9 cellular contexts compared by ENCODE assay signal in genomic region chr9:35914307-35914807, GRCh38. TPM values are rescaled to one million over a fixed set of nuclear protein-coding genes. Genes with fewer than 3 reads are reported as not detected.
DNase-seq lines count a peak whose midpoint lies in the region; ATAC-seq and TF ChIP-seq lines count a peak whose summit lies in the region.
"Had no signal": no experiment of that assay in that cellular context is flagged by ENCODE, and none has a peak within 500 bp of the region (broad histone marks: within the 10 kb centered on the region; RNA-seq: fewer than 3 reads in every experiment).

No MANE protein-coding gene starts in this region.

- H3K4me1 Mint-ChIP-seq in activated CD8-positive, alpha-beta T cell treated with anti-CD3 and anti-CD28 coated beads for 36 hours (ENCODE audit: low read depth) = peaks cover 29% of the 10 kb centered on the region
- H3K4me1 Mint-ChIP-seq in type B pancreatic cell (ENCODE audit: unreplicated experiment) = peaks cover 6% of the 10 kb centered on the region

- DNase-seq in GM23248 (peak; percentile 61), left ventricle myocardium inferior (peak; percentile 84), substantia nigra (lab: John Stamatoyannopoulos, UW) (no peak), type B pancreatic cell (ENCODE audit: extremely low spot score, unreplicated experiment) (no peak)
- DNase-seq in activated CD8-positive, alpha-beta T cell treated with anti-CD3 and anti-CD28 coated beads for 36 hours = peak; percentile 31

- H3K4me3 ChIP-seq in GM23248 = no peak overlapping the region
- H3K4me3 ChIP-seq in left ventricle myocardium inferior = no peak overlapping the region
- no peak overlapping the region for H3K4me3 ChIP-seq in skeletal muscle tissue (ENCODE audit: low read length in 3 of 3)

- in situ Hi-C loops in GM23248 (cut with MboI) = no loop called here

- no peaks in the 10 kb centered on the region for H3K36me3 Mint-ChIP-seq in activated CD8-positive, alpha-beta T cell treated with anti-CD3 and anti-CD28 coated beads for 36 hours (ENCODE audit: low read depth)
- no peaks in the 10 kb centered on the region for H3K36me3 Mint-ChIP-seq in type B pancreatic cell

- no peaks in the 10 kb centered on the region for H3K9me3 Mint-ChIP-seq in activated CD8-positive, alpha-beta T cell treated with anti-CD3 and anti-CD28 coated beads for 36 hours
- H3K9me3 Mint-ChIP-seq in type B pancreatic cell = no peaks in the 10 kb centered on the region
- H3K9me3 Mint-ChIP-seq: activated T-helper 1 cell treated with anti-CD3 and anti-CD28 coated beads, Interleukin-12 subunit alpha, Interleukin-12 subunit beta, Interleukin-2, Interleukin-4 antibody, amounts not matched to agents 30 ng/mL and 10 ng/mL and 1 ng/mL, durations not matched to agents 14 hours and 24 hours and 36 hours had no signal

- no peak overlapping the region for H3K4me3 Mint-ChIP-seq in activated CD8-positive, alpha-beta T cell treated with anti-CD3 and anti-CD28 coated beads for 36 hours
- no peak overlapping the region for H3K4me3 Mint-ChIP-seq in type B pancreatic cell
- H3K4me3 Mint-ChIP-seq: activated T-helper 1 cell treated with anti-CD3 and anti-CD28 coated beads, Interleukin-12 subunit alpha, Interleukin-12 subunit beta, Interleukin-2, Interleukin-4 antibody, amounts not matched to agents 30 ng/mL and 10 ng/mL and 1 ng/mL, durations not matched to agents 14 hours and 24 hours and 36 hours had no signal

- H3F3A ChIP-seq in GM23248 (ENCODE audit: insufficient read depth) = peaks cover 13% of the 10 kb centered on the region

- H3K36me3 ChIP-seq in GM23248 (ENCODE audit: low read depth) (no peaks in the 10 kb centered on the region), left ventricle myocardium inferior (no peaks in the 10 kb centered on the region), skeletal muscle tissue (ENCODE audit: control insufficient read depth in 3 of 3, insufficient read depth in 3 of 3, low read length in 3 of 3) (peaks cover 0 to 2% (median 0%) of the 10 kb centered on the region in 3 donors)

- H3K4me2 ChIP-seq in GM23248 (ENCODE audit: unreplicated experiment) = no peak overlapping the region

- no peaks in the 10 kb centered on the region for H4K20me1 ChIP-seq in GM23248 (ENCODE audit: insufficient read depth)

- H3K27me3 ChIP-seq in GM23248 (replicated peaks; ENCODE audit: insufficient read depth) (no peaks in the 10 kb centered on the region), left ventricle myocardium inferior (ENCODE audit: low read depth) (no peaks in the 10 kb centered on the region), skeletal muscle tissue (ENCODE audit: control insufficient read depth in 3 of 3, insufficient read depth in 3 of 3, low read length in 3 of 3) (no peaks in the 10 kb centered on the region)

- H3K4me1 ChIP-seq in GM23248 (ENCODE audit: insufficient read depth) (peaks cover 4% of the 10 kb centered on the region; the same call in 1 of the 2 replicates), left ventricle myocardium inferior (peaks cover 88% of the 10 kb centered on the region), skeletal muscle tissue (ENCODE audit: control insufficient read depth in 3 of 3, insufficient read depth in 3 of 3, low read length in 3 of 3) (peaks cover 15 to 39% (median 28%) of the 10 kb centered on the region in 3 donors)

- peak; percentile 41 for ATAC-seq in activated CD8-positive, alpha-beta T cell treated with anti-CD3 and anti-CD28 coated beads for 36 hours
- ATAC-seq in HG02840 (IDR thresholded peaks at IDR 0.05; ENCODE audit: low FRiP score, unreplicated experiment) (no peak), GM21515 (IDR thresholded peaks at IDR 0.05; ENCODE audit: unreplicated experiment) (no peak)

- CTCF ChIA-PET in activated CD8-positive, alpha-beta T cell treated with anti-CD3 and anti-CD28 coated beads for 36 hours (lab: Charles Lee) = interaction anchor here (2.1 kb wide), 1 partner anchor 11 kb away, joined by 8 read pairs; no protein-coding TSS in a partner anchor

- H3K9me3 ChIP-seq in GM23248 (ENCODE audit: low read depth) (no peaks in the 10 kb centered on the region), left ventricle myocardium inferior (replicated peaks) (no peaks in the 10 kb centered on the region), skeletal muscle tissue (ENCODE audit: control insufficient read depth in 3 of 3, low read length in 3 of 3) (no peaks in the 10 kb centered on the region)

- no peaks in the 10 kb centered on the region for H3K79me2 ChIP-seq in GM23248 (ENCODE audit: insufficient read depth)

- H3K27ac ChIP-seq in GM23248 (no peak overlapping the region), left ventricle myocardium inferior (replicated peaks) (peak overlapping the region; percentile 89), skeletal muscle tissue (ENCODE audit: low read depth, low read length) (peak overlapping the region; percentile 20), substantia nigra (ENCODE audit: low read depth, low read length, poor library complexity, severe bottlenecking) (no peak overlapping the region)

- no peak overlapping the region for H3K27ac Mint-ChIP-seq in activated CD8-positive, alpha-beta T cell treated with anti-CD3 and anti-CD28 coated beads for 36 hours
- no peak overlapping the region for H3K27ac Mint-ChIP-seq in type B pancreatic cell
- H3K27ac Mint-ChIP-seq: activated T-helper 1 cell treated with anti-CD3 and anti-CD28 coated beads, Interleukin-12 subunit alpha, Interleukin-12 subunit beta, Interleukin-2, Interleukin-4 antibody, amounts not matched to agents 30 ng/mL and 10 ng/mL and 1 ng/mL, durations not matched to agents 14 hours and 24 hours and 36 hours had no signal

- WGBS in GM23248 (ENCODE audit: low coverage in 1 of 2, low lambda C conversion rate in 2 of 2, missing lambda C conversion rate in 2 of 2), 2 experiments = 47 to 52% methylated on average over 9 of the region's 9 CpGs

- H3K9me2 ChIP-seq in GM23248 (ENCODE audit: insufficient read depth) = no peaks in the 10 kb centered on the region

- intact Hi-C loops in activated CD8-positive, alpha-beta T cell treated with anti-CD3 and anti-CD28 coated beads for 36 hours (cut with micrococcal nuclease) = no loop called here
- intact Hi-C loops in left ventricle myocardium inferior (cut with micrococcal nuclease) = no loop called here

- H3K9ac ChIP-seq in GM23248 (no peak overlapping the region), skeletal muscle tissue (ENCODE audit: low read depth in 1 of 3, low read length in 3 of 3) (no peak overlapping the region)

- H3K27me3 Mint-ChIP-seq in activated CD8-positive, alpha-beta T cell treated with anti-CD3 and anti-CD28 coated beads for 36 hours = no peaks in the 10 kb centered on the region
- H3K27me3 Mint-ChIP-seq in type B pancreatic cell = no peaks in the 10 kb centered on the region

- peak overlapping the region; percentile 46 for H2AFZ ChIP-seq in GM23248

- TF ChIP-seq CTCF in activated CD8-positive, alpha-beta T cell treated with anti-CD3 and anti-CD28 coated beads for 36 hours (IDR thresholded peaks at IDR 0.05) = no peak
- no peak for TF ChIP-seq CTCF in left ventricle myocardium inferior (IDR thresholded peaks at IDR 0.05; ENCODE audit: borderline replicate concordance)
- no peak for TF ChIP-seq CTCF in type B pancreatic cell (conservative IDR thresholded peaks at IDR 0.05)

- POLR2A ChIA-PET in activated CD8-positive, alpha-beta T cell treated with anti-CD3 and anti-CD28 coated beads for 36 hours (lab: Charles Lee) = no interaction called here

RNA-seq across cellular contexts. Expression of gene SPAAR, which starts 5.1 kb away (rescaled TPM):
- total RNA-seq in GM23248 (2014; rRNA removed; shearing (Covaris generic)) = not detected in 2 replicates
- 0.23 and 0.39 TPM in 2 replicates for polyA plus RNA-seq in GM23248 (2016; fragmentation: Nextera tagmentation; extraction: Ambion mirVana)
- not detected for total RNA-seq in activated CD8-positive, alpha-beta T cell treated with anti-CD3 and anti-CD28 coated beads for 36 hours
- total RNA-seq in left ventricle myocardium inferior (6.5 TPM), skeletal muscle tissue (1.0 TPM), type B pancreatic cell (ENCODE audit: low replicate concordance) (not detected in 2 replicates)
- total RNA-seq: activated T-helper 1 cell treated with anti-CD3 and anti-CD28 coated beads, Interleukin-12 subunit alpha, Interleukin-12 subunit beta, Interleukin-2, Interleukin-4 antibody, amounts not matched to agents 30 ng/mL and 10 ng/mL and 1 ng/mL, durations not matched to agents 14 hours and 24 hours and 36 hours had no signal

RNA-seq across cellular contexts. Expression of gene HRCT1, which starts 8.4 kb away (rescaled TPM):
- 0.76 and 1.2 TPM in 2 replicates for total RNA-seq in GM23248 (2014; rRNA removed; shearing (Covaris generic))
- polyA plus RNA-seq in GM23248 (2016; fragmentation: Nextera tagmentation; extraction: Ambion mirVana) = 3.4 and 3.6 TPM in 2 replicates
- not detected for total RNA-seq in activated CD8-positive, alpha-beta T cell treated with anti-CD3 and anti-CD28 coated beads for 36 hours
- total RNA-seq in left ventricle myocardium inferior = 6.2 TPM
- 2.1 TPM for total RNA-seq in skeletal muscle tissue
- total RNA-seq in type B pancreatic cell (ENCODE audit: low replicate concordance) = 0.40 TPM in 1 of 2 replicates, not detected in the other
- total RNA-seq: activated T-helper 1 cell treated with anti-CD3 and anti-CD28 coated beads, Interleukin-12 subunit alpha, Interleukin-12 subunit beta, Interleukin-2, Interleukin-4 antibody, amounts not matched to agents 30 ng/mL and 10 ng/mL and 1 ng/mL, durations not matched to agents 14 hours and 24 hours and 36 hours had no signal

RNA-seq across cellular contexts. Expression of gene OR2S2, which starts 43.6 kb away (rescaled TPM):
- total RNA-seq in GM23248 (2014; rRNA removed; shearing (Covaris generic)) = 0.11 TPM in 1 of 2 replicates, not detected in the other
- polyA plus RNA-seq in GM23248 (2016; fragmentation: Nextera tagmentation; extraction: Ambion mirVana) = 0.30 and 0.67 TPM in 2 replicates
- not detected for total RNA-seq in activated CD8-positive, alpha-beta T cell treated with anti-CD3 and anti-CD28 coated beads for 36 hours
- total RNA-seq in left ventricle myocardium inferior = not detected
- not detected for total RNA-seq in skeletal muscle tissue
- total RNA-seq in type B pancreatic cell (ENCODE audit: low replicate concordance) = not detected in 2 replicates
- total RNA-seq: activated T-helper 1 cell treated with anti-CD3 and anti-CD28 coated beads, Interleukin-12 subunit alpha, Interleukin-12 subunit beta, Interleukin-2, Interleukin-4 antibody, amounts not matched to agents 30 ng/mL and 10 ng/mL and 1 ng/mL, durations not matched to agents 14 hours and 24 hours and 36 hours had no signal

RNA-seq across cellular contexts. Expression of gene OR13J1, which starts 44.2 kb away (rescaled TPM):
- not detected in 2 replicates for total RNA-seq in GM23248 (2014; rRNA removed; shearing (Covaris generic))
- not detected in 2 replicates for polyA plus RNA-seq in GM23248 (2016; fragmentation: Nextera tagmentation; extraction: Ambion mirVana)
- not detected for total RNA-seq in activated CD8-positive, alpha-beta T cell treated with anti-CD3 and anti-CD28 coated beads for 36 hours
- total RNA-seq in left ventricle myocardium inferior (not detected), skeletal muscle tissue (not detected), type B pancreatic cell (ENCODE audit: low replicate concordance) (not detected in 2 replicates)
- total RNA-seq: activated T-helper 1 cell treated with anti-CD3 and anti-CD28 coated beads, Interleukin-12 subunit alpha, Interleukin-12 subunit beta, Interleukin-2, Interleukin-4 antibody, amounts not matched to agents 30 ng/mL and 10 ng/mL and 1 ng/mL, durations not matched to agents 14 hours and 24 hours and 36 hours had no signal

Comparison
In these comparisons a context has a peak if more than half of its experiments do, and no peak if none do; other contexts are left out.
1. DNase-seq: peak in GM23248 (single experiment), activated CD8-positive, alpha-beta T cell treated with anti-CD3 and anti-CD28 coated beads for 36 hours (single experiment) and left ventricle myocardium inferior (single experiment); none in substantia nigra (0 of 49) and type B pancreatic cell (single experiment).
2. H3K27ac ChIP-seq: peak in left ventricle myocardium inferior (single experiment) and skeletal muscle tissue (single experiment); none in GM23248 (single experiment) and substantia nigra (single experiment).